24 cellular contexts compared by ENCODE assay signal in the genomic region with DNA sequence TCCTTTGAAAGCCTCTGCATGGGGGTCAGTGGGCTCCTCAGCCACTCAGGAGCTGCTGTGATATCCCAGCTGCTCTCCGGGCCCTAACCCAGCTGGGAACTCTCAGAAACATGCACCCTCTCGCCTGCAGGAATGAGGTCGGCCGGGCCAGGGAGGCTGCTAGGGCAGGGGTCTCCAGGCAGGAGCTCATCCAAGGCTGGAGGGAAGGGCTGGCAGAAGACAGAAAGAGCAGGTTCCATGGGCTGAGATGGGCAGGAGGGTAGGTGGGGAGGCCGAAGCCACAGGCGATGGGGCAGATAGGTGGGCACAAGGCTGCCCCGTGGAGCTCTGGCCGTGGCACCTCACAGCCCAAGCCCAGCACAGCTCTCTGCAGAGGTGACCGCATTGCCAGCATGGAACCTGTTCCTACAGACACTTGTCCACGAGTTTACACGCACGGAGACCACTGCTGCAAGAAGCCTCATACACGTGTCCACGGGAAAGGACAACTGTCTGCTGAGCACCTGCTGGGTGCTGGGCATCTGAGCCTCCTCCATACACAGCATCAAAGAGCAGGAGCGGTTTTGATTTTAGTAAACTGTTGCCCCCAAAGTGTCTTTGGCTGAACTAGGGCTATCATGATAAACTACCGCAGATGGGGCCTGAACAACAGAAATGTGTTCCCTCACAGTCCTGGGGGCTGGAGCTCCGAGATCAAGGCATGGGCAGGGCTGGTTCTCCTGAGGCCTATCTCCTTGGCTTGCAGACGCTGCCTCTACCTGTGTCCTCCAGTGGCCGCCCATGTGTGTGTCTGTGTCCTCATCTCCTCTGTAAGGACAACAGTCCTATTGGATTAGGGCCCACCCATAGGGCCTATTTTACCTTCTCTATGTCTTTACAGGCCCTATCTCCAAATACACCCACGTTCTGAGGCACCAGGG.
"Had no signal": no experiment of that assay in that cellular context is flagged by ENCODE, and none has a peak within 500 bp of the region (broad histone marks: within the 10 kb centered on the region; RNA-seq: fewer than 3 reads in every experiment).

No MANE protein-coding gene starts in this region.

- H3K27ac ChIP-seq: cardiac muscle cell, neutrophil, parathyroid adenoma, prostate gland, right atrium auricular region, skin epidermis, spleen, testis, tibial artery had no signal

- FAIRE-seq: endometrium, frontal cortex had no signal

- H2AFZ ChIP-seq: parathyroid adenoma had no signal

- H3K9me3 Mint-ChIP-seq: effector memory CD8-positive, alpha-beta T cell; type B pancreatic cell had no signal

- H3K27me3 ChIP-seq: cardiac muscle cell, neutrophil, right atrium auricular region, spleen, testis had no signal

- H3K4me3 ChIP-seq: cardiac muscle cell, lung, prostate gland, right atrium auricular region, skin epidermis, spleen, testis, tibial artery had no signal

- H3K36me3 ChIP-seq: cardiac muscle cell, neutrophil, prostate gland, right atrium auricular region, spleen, tibial artery had no signal

- H3K27me3 Mint-ChIP-seq: stimulated activated memory B cell treated with anti-CD40 and anti-IgM and Interleukin-4, amounts not matched to agents 10 μg/mL and 1 μg/mL and 100 μg/mL, for 72 hours had no signal

- H3K4me1 ChIP-seq: parathyroid adenoma, prostate gland, right atrium auricular region, spleen, testis, tibial artery had no signal

- H3K27ac Mint-ChIP-seq: effector memory CD8-positive, alpha-beta T cell; naive thymus-derived CD4-positive, alpha-beta T cell; stimulated activated memory B cell treated with anti-CD40 and anti-IgM and Interleukin-4, amounts not matched to agents 10 μg/mL and 1 μg/mL and 100 μg/mL, for 72 hours; type B pancreatic cell had no signal

- H3K36me3 Mint-ChIP-seq: naive thymus-derived CD4-positive, alpha-beta T cell; stimulated activated memory B cell treated with anti-CD40 and anti-IgM and Interleukin-4, amounts not matched to agents 10 μg/mL and 1 μg/mL and 100 μg/mL, for 72 hours; type B pancreatic cell had no signal

- H3K9me3 ChIP-seq: neutrophil, prostate gland, right atrium auricular region, testis had no signal

- ATAC-seq: effector memory CD8-positive, alpha-beta T cell; left colon; left ventricle myocardium superior; naive thymus-derived CD4-positive, alpha-beta T cell; stimulated activated memory B cell treated with anti-CD40 and anti-IgM and Interleukin-4, amounts not matched to agents 10 μg/mL and 1 μg/mL and 100 μg/mL, for 72 hours; stimulated activated naive CD8-positive, alpha-beta T cell treated with anti-CD3 and anti-CD28 coated beads, Interleukin-15, Interleukin-2, amounts not matched to agents 100 U/mL and 50 U/mL, for 24 hours had no signal

- H3K9ac ChIP-seq: parathyroid adenoma had no signal

- H3K4me3 Mint-ChIP-seq: effector memory CD8-positive, alpha-beta T cell; naive thymus-derived CD4-positive, alpha-beta T cell; stimulated activated memory B cell treated with anti-CD40 and anti-IgM and Interleukin-4, amounts not matched to agents 10 μg/mL and 1 μg/mL and 100 μg/mL, for 72 hours; type B pancreatic cell had no signal

- DNase-seq: cortex of kidney; effector memory CD8-positive, alpha-beta T cell; left colon; left ventricle myocardium superior; mesendoderm; midbrain; naive thymus-derived CD4-positive, alpha-beta T cell; spleen; stimulated activated CD4-positive, alpha-beta T cell treated with anti-CD3 and anti-CD28 coated beads, Interleukin-4, amount 100 ng/mL, for 4 hours; stimulated activated naive CD8-positive, alpha-beta T cell treated with anti-CD3 and anti-CD28 coated beads, Interleukin-15, Interleukin-2, amounts not matched to agents 100 U/mL and 50 U/mL, for 24 hours; substantia nigra; testis had no signal

- H3K4me1 Mint-ChIP-seq: naive thymus-derived CD4-positive, alpha-beta T cell; stimulated activated memory B cell treated with anti-CD40 and anti-IgM and Interleukin-4, amounts not matched to agents 10 μg/mL and 1 μg/mL and 100 μg/mL, for 72 hours had no signal
